ENCODE assay signal across 1 cellular context in genomic region chr3:113825090-113825489, GRCh38.
TF ChIP-seq lines count a peak whose summit lies in the region.

No MANE protein-coding gene starts in this region.

TF ChIP-seq in K562, 482 proteins besides CTCF, POLR2A, EP300 and RAD21 (continued from another document):
- TF ChIP-seq CEBPZ (IDR thresholded peaks at IDR 0.05; ENCODE audit: borderline replicate concordance, low read depth, low read length) (no peak), NR2C2 (CRISPR knock-in tag; IDR thresholded peaks at IDR 0.05) (no peak), NR2C2 (tag; IDR thresholded peaks at IDR 0.05) (no peak), TAF15 (IDR thresholded peaks at IDR 0.05; ENCODE audit: low read depth, low read length) (no peak), NFE2L1 (tag; IDR thresholded peaks at IDR 0.05; ENCODE audit: borderline replicate concordance, low read depth) (no peak), SIRT6 (IDR thresholded peaks at IDR 0.05; ENCODE audit: low read depth, low read length) (no peak), ZNF347 (CRISPR knock-in tag; IDR thresholded peaks at IDR 0.05; ENCODE audit: low read depth) (no peak), HOXB6 (CRISPR knock-in tag; IDR thresholded peaks at IDR 0.05; ENCODE audit: borderline replicate concordance) (no peak), JUND (IDR thresholded peaks at IDR 0.05; ENCODE audit: borderline replicate concordance, low read depth, low read length) (peak; percentile 16; the same call in 1 of the 2 replicates), JUND (tag; IDR thresholded peaks at IDR 0.05; ENCODE audit: borderline replicate concordance, low read depth, low read length) (0 out of 3 replicates have a peak, but pooled peaks have one; percentile 22), MEIS2 (IDR thresholded peaks at IDR 0.05; ENCODE audit: partially characterized antibody) (peak; percentile 93), RCOR1 (IDR thresholded peaks at IDR 0.05; ENCODE audit: borderline replicate concordance in 1 of 2, low read depth in 2 of 2, low read length in 2 of 2) (peak in 1 of 2 experiments; percentile 64; a peak in 1 of 4 replicates), ZNF561 (CRISPR knock-in tag; conservative IDR thresholded peaks at IDR 0.05) (no peak), PREB (CRISPR knock-in tag; IDR thresholded peaks at IDR 0.05) (no peak), ATF3 (IDR thresholded peaks at IDR 0.05) (peak; percentile 37; the same call in 1 of the 2 replicates), ATF3 (CRISPR knock-in tag; conservative IDR thresholded peaks at IDR 0.05) (no peak), PKNOX1 (IDR thresholded peaks at IDR 0.05) (peak; percentile 24; the same call in 1 of the 2 replicates), ELF1 (tag; IDR thresholded peaks at IDR 0.05) (no peak), PBX2 (CRISPR knock-in tag; IDR thresholded peaks at IDR 0.05; ENCODE audit: low read depth) (no peak), PBX2 (tag; conservative IDR thresholded peaks at IDR 0.05; ENCODE audit: low read depth) (peak; percentile 88), TAL1 (IDR thresholded peaks at IDR 0.05) (no peak), MAFG (tag; conservative IDR thresholded peaks at IDR 0.05) (no peak), KDM1A (IDR thresholded peaks at IDR 0.05) (peak in 1 of 2 experiments; percentile 39; a peak in 1 of 4 replicates), ZNF668 (CRISPR knock-in tag; IDR thresholded peaks at IDR 0.05) (no peak)
